ENCODE assay signal across 11 cellular contexts in the genomic region with DNA sequence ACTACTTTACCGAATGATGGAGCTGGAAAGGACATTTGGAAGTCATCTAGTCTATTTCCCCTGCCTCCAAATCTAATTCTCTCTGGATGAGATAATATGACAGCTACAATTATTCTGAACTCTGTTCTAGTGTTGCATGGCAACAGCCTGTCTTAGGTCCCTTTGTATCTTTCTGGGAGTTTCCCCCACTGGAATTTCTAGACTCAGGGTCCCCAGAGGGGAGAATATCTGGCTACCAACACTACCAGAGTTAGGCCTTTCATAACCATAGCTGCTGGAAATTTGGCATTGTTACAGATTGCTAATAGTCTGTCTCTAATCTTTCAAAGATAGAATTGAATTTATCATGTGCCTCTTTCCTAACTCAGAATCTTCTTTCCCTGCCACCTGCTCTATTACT. TPM values are rescaled to one million over a fixed set of nuclear protein-coding genes. Genes with fewer than 3 reads are reported as not detected.
DNase-seq lines count a peak whose midpoint lies in the region; ATAC-seq and TF ChIP-seq lines count a peak whose summit lies in the region.
"Had no signal": no experiment of that assay in that cellular context is flagged by ENCODE, and none has a peak within 500 bp of the region (broad histone marks: within the 10 kb centered on the region; RNA-seq: fewer than 3 reads in every experiment).

No MANE protein-coding gene starts in this region.

- H3K9me3 ChIP-seq in BLaER1 (no peaks in the 10 kb centered on the region), osteoblast (ENCODE audit: low read depth, low read length) (no peaks in the 10 kb centered on the region)
- H3K9me3 ChIP-seq: MG63 had no signal

- H3K4me2 ChIP-seq in BLaER1 (peak overlapping the region; percentile 45), KMS-11 (peak overlapping the region; percentile 42; the same call in 1 of the 2 replicates), osteoblast (ENCODE audit: insufficient read depth, low read length) (peak overlapping the region; percentile 53)

- H2AFZ ChIP-seq in KMS-11 (ENCODE audit: low read depth) (no peak overlapping the region), osteoblast (ENCODE audit: low read length) (no peak overlapping the region)

- H3K27me3 ChIP-seq in BLaER1 (peaks cover 65% of the 10 kb centered on the region), KMS-11 (ENCODE audit: insufficient read depth, low read depth) (no peaks in the 10 kb centered on the region), osteoblast (ENCODE audit: insufficient read depth, low read length) (no peaks in the 10 kb centered on the region)
- H3K27me3 ChIP-seq: MG63 had no signal

- no peak overlapping the region for H3K9ac ChIP-seq in BLaER1
- no peak overlapping the region for H3K9ac ChIP-seq in KMS-11

- H3K27ac Mint-ChIP-seq in chondrocyte (ENCODE audit: unreplicated experiment), result peak overlapping the region; percentile 67

- TF ChIP-seq CTCF in KMS-11 (conservative IDR thresholded peaks at IDR 0.05; ENCODE audit: low read depth, low read length) (no peak), chondrocyte (IDR thresholded peaks at IDR 0.05) (no peak), osteoblast (IDR thresholded peaks at IDR 0.05; ENCODE audit: extremely low read depth, low read depth, low read length) (no peak)

- H4K20me1 ChIP-seq in BLaER1 (peaks cover 71% of the 10 kb centered on the region), KMS-11 (ENCODE audit: insufficient read depth) (0 out of 2 replicates have a peak, but pooled peaks cover 8% of the 10 kb centered on the region), osteoblast (ENCODE audit: insufficient read depth, low read length) (peaks cover 22% of the 10 kb centered on the region)

- DNase-seq in chondrocyte (ENCODE audit: low spot score) (no peak), osteoblast (ENCODE audit: insufficient read length, low spot score, missing footprints) (no peak), NOMO-1 (lab: John Stamatoyannopoulos, UW; ENCODE audit: unreplicated experiment in 2 of 2) (no peak), germinal center (ENCODE audit: low spot score) (no peak), ureter (ENCODE audit: low spot score) (no peak)
- DNase-seq: MG63; OCI-M1; stimulated activated CD4-positive, alpha-beta T cell treated with anti-CD3 and anti-CD28 coated beads, Interleukin-2, amount 100 ng/mL, for 48 hours had no signal

- no peaks in the 10 kb centered on the region for H3K27me3 Mint-ChIP-seq in chondrocyte (ENCODE audit: low read depth)

- peaks cover 11% of the 10 kb centered on the region for H3K9me3 Mint-ChIP-seq in chondrocyte (ENCODE audit: low read depth)

- H3K27ac ChIP-seq in BLaER1 (no peak overlapping the region), KMS-11 (no peak overlapping the region), osteoblast (ENCODE audit: low read depth, low read length) (peak overlapping the region; percentile 62)

- H3K36me3 Mint-ChIP-seq in chondrocyte (ENCODE audit: low read depth), result peaks cover 2% of the 10 kb centered on the region

- H3K79me2 ChIP-seq in KMS-11 (ENCODE audit: insufficient read depth, low read depth) (peaks cover 91% of the 10 kb centered on the region), osteoblast (ENCODE audit: insufficient read depth, low read length) (peaks cover 89% of the 10 kb centered on the region)

- no peak for ATAC-seq in GM21390 (IDR thresholded peaks at IDR 0.05; ENCODE audit: unreplicated experiment)

- H3K4me1 ChIP-seq in BLaER1, result peaks cover 52% of the 10 kb centered on the region
- H3K4me1 ChIP-seq in KMS-11 (ENCODE audit: low read depth, poor library complexity, severe bottlenecking), result peaks cover 58% of the 10 kb centered on the region
- peaks cover 64% of the 10 kb centered on the region for H3K4me1 ChIP-seq in osteoblast (ENCODE audit: insufficient read depth, low read length)

- H3K4me3 Mint-ChIP-seq in chondrocyte (ENCODE audit: unreplicated experiment), result peak overlapping the region; percentile 40

- H3K36me3 ChIP-seq in BLaER1 (peaks cover 32% of the 10 kb centered on the region), KMS-11 (ENCODE audit: insufficient read depth) (no peaks in the 10 kb centered on the region), osteoblast (ENCODE audit: insufficient read depth, low read length) (no peaks in the 10 kb centered on the region)

- H3K4me1 Mint-ChIP-seq in chondrocyte (ENCODE audit: low read depth), result peaks cover 70% of the 10 kb centered on the region

- no peak overlapping the region for H3K4me3 ChIP-seq in BLaER1
- no peak overlapping the region for H3K4me3 ChIP-seq in KMS-11 (IDR thresholded peaks at IDR 0.05; ENCODE audit: insufficient read depth, low read depth, low read length)
- no peak overlapping the region for H3K4me3 ChIP-seq in osteoblast (ENCODE audit: insufficient read depth, low read length)
- H3K4me3 ChIP-seq: MG63 had no signal

RNA-seq across cellular contexts. Expression of gene MSN, which starts 4.5 kb away (rescaled TPM):
- 335 to 384 TPM (median 382 TPM) in 3 replicates for total RNA-seq in chondrocyte
- 236 and 249 TPM in 2 replicates for total RNA-seq in osteoblast
- total RNA-seq in ureter, result 134 TPM
